In the genomic region with DNA sequence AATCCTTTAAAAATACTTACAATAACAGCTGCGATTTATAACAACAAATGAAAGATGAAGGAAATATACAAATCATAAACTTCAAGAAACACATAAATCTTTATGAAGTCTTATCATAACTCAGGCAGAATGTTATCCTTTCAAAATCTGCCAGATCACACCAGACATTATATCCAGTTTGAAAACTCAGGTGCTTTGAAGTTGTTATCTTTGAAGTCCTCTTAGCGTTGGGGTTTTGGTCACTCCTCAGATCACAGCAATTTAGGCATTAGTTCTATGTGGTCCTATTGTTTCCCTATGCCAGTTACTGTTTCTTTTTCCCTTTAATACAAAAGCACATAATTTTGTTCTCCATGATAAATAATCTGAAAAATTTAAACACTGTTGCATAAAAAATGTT, we compare ENCODE assay signal across 8 cellular contexts.
"Had no signal": no experiment of that assay in that cellular context is flagged by ENCODE, and none has a peak within 500 bp of the region (broad histone marks: within the 10 kb centered on the region; RNA-seq: fewer than 3 reads in every experiment).

No MANE protein-coding gene starts in this region.

- DNase-seq: IMR-90, KBM-7, KG1 had no signal

- H3K9ac ChIP-seq: KMS-11 had no signal

- H3K4me3 ChIP-seq: K562 had no signal

- H3K4me2 ChIP-seq: KMS-11 had no signal

- ATAC-seq: HepG2, K562 had no signal

- H3K27ac ChIP-seq: HL-60, KMS-11 had no signal

- FAIRE-seq: HepG2, HTR-8/SVneo, K562 had no signal
